ENCODE assay signal across 8 cellular contexts in genomic region chr6:25014806-25015560, GRCh38.
DNase-seq lines count a peak whose midpoint lies in the region; ATAC-seq, FAIRE-seq and TF ChIP-seq lines count a peak whose summit lies in the region.

No MANE protein-coding gene starts in this region.

- no peaks in the 10 kb centered on the region for H3K36me3 ChIP-seq in BJ (ENCODE audit: control insufficient read depth, insufficient read depth, low read length)
- no peaks in the 10 kb centered on the region for H3K36me3 ChIP-seq in lung (ENCODE audit: control insufficient read depth in 2 of 2, insufficient read depth in 2 of 2, low read length in 2 of 2)

- peak; percentile 30 for ATAC-seq in lung (ENCODE audit: insufficient read depth, low FRiP score)
- no peak for ATAC-seq in HG03378 (IDR thresholded peaks at IDR 0.05; ENCODE audit: unreplicated experiment)

- H3K9me3 ChIP-seq in lung (ENCODE audit: control insufficient read depth in 2 of 2, insufficient read depth in 1 of 2, low read length in 1 of 2) = no peaks in the 10 kb centered on the region

- peaks cover 0 to 2% of the 10 kb centered on the region in 2 donors for H3K4me1 ChIP-seq in lung (ENCODE audit: control insufficient read depth in 2 of 2, insufficient read depth in 2 of 2, low read length in 2 of 2)

- no peak overlapping the region for H3K4me3 ChIP-seq in BJ (ENCODE audit: low read depth, low read length)
- H3K4me3 ChIP-seq in lung = no peak overlapping the region

- CTCF ChIA-PET in BJ (lab: Yijun Ruan, JAX) = interaction anchor here (0.9 to 2.0 kb wide), 7 partner anchors 12 to 158 kb away, joined by 3 to 9 read pairs (median 4); no protein-coding TSS in a partner anchor

- 49 to 72% methylated on average over 11 of the region's 11 CpGs for WGBS in lung, 2 donors

- TF ChIP-seq CTCF in BJ (IDR thresholded peaks at IDR 0.05; ENCODE audit: insufficient read depth, low read depth, low read length) (no peak), lung (IDR thresholded peaks at IDR 0.05; ENCODE audit: control extremely low read depth, extremely low read depth) (no peak)

- H3K27me3 ChIP-seq in BJ (ENCODE audit: control insufficient read depth, insufficient read depth, low read length) = no peaks in the 10 kb centered on the region
- H3K27me3 ChIP-seq in lung (ENCODE audit: control insufficient read depth, insufficient read depth) = no peaks in the 10 kb centered on the region

- FAIRE-seq in H54 (lab: Jason Lieb, UNC) = no peak

- no peak for TF ChIP-seq POLR2A in H54 (IDR thresholded peaks at IDR 0.05; ENCODE audit: low read depth, low read length)

- POLR2A ChIA-PET in BJ (lab: Charles Lee) = no interaction called here

- DNase-seq in BJ (ENCODE audit: low read depth) = peak; percentile 73
- DNase-seq in NAMALWA (ENCODE audit: low spot score) = peak; percentile 23
- DNase-seq in lung (ENCODE audit: low spot score) = no peak
- no peak for DNase-seq in 8988T
- no peak for DNase-seq in NCI-H1930 (lab: John Stamatoyannopoulos, UW)
- DNase-seq in H54 (ENCODE audit: insufficient read length, low spot score) = no peak

- H3K27ac ChIP-seq in angular gyrus (ENCODE audit: low read depth, low read length) (peak overlapping the region; percentile 16), lung (ENCODE audit: low read depth in 1 of 2, low read length in 1 of 2) (peak overlapping the region in 1 of 2 donors; percentile 21)

Comparison
In these comparisons a context has a peak if more than half of its experiments do, and no peak if none do; other contexts are left out.
1. DNase-seq: peak in BJ (single experiment) and NAMALWA (single experiment); none in lung (single experiment), 8988T (single experiment), NCI-H1930 (0 of 2) and H54 (single experiment).